ENCODE assay signal across 20 cellular contexts in genomic region chr10:72074413-72075183, GRCh38. TPM values are rescaled to one million over a fixed set of nuclear protein-coding genes. Genes with fewer than 3 reads are reported as not detected.
DNase-seq lines count a peak whose midpoint lies in the region; ATAC-seq, FAIRE-seq and TF ChIP-seq lines count a peak whose summit lies in the region.
"Had no signal": no experiment of that assay in that cellular context is flagged by ENCODE, and none has a peak within 500 bp of the region (broad histone marks: within the 10 kb centered on the region; RNA-seq: fewer than 3 reads in every experiment).

No MANE protein-coding gene starts in this region.

- no peaks in the 10 kb centered on the region for H3K27me3 Mint-ChIP-seq in T-helper 2 cell treated with Interferon-gamma antibody and Interleukin-4, amounts not matched to agents 5 μg/mL and 100 μg/mL, for 36 hours (ENCODE audit: low read depth)
- H3K27me3 Mint-ChIP-seq in CD8-positive, alpha-beta T cell (ENCODE audit: low read depth) = no peaks in the 10 kb centered on the region
- no peaks in the 10 kb centered on the region for H3K27me3 Mint-ChIP-seq in memory B cell

- peak overlapping the region; percentile 0 for H3K4me3 ChIP-seq in CD8-positive, alpha-beta T cell (ENCODE audit: low read depth, low read length)
- H3K4me3 ChIP-seq in esophagus squamous epithelium = no peak overlapping the region
- H3K4me3 ChIP-seq: colonic mucosa, gastroesophageal sphincter, left ventricle myocardium inferior, prostate gland, uterus had no signal

- intact Hi-C loops in CD8-positive, alpha-beta T cell (cut with DNase I, micrococcal nuclease) = no loop called here
- intact Hi-C loops in esophagus squamous epithelium (cut with DNase I) (no loop called here), sciatic nerve (cut with DNase I) (no loop called here)

- H3K4me1 ChIP-seq in CD8-positive, alpha-beta T cell (ENCODE audit: insufficient read depth, low read length) = peaks cover 95% of the 10 kb centered on the region
- H3K4me1 ChIP-seq in esophagus squamous epithelium = no peaks in the 10 kb centered on the region
- H3K4me1 ChIP-seq: colonic mucosa, gastroesophageal sphincter, prostate gland, uterus had no signal

- peaks cover 25% of the 10 kb centered on the region for H3K4me1 Mint-ChIP-seq in T-helper 2 cell treated with Interferon-gamma antibody and Interleukin-4, amounts not matched to agents 5 μg/mL and 100 μg/mL, for 36 hours (ENCODE audit: low read depth)
- H3K4me1 Mint-ChIP-seq in CD8-positive, alpha-beta T cell (ENCODE audit: low read depth) = peaks cover 87% of the 10 kb centered on the region
- peaks cover 31% of the 10 kb centered on the region for H3K4me1 Mint-ChIP-seq in memory B cell

- 65 to 71% methylated on average over 11 to 12 of the region's 17 CpGs for WGBS in esophagus squamous epithelium, 2 donors

- no peak for DNase-seq in T-helper 2 cell treated with Interferon-gamma antibody and Interleukin-4, amounts not matched to agents 5 μg/mL and 100 μg/mL, for 36 hours (ENCODE audit: low spot score)
- no peak for DNase-seq in T-helper 2 cell
- DNase-seq in CD8-positive, alpha-beta T cell = peak in 1 of 7 experiments; percentile 4
- DNase-seq in activated naive CD4-positive, alpha-beta T cell treated with anti-CD3 and anti-CD28 coated beads, Interleukin-2, amount 50 U/mL, for 72 hours (ENCODE audit: low spot score in 2 of 2) = no peak
- DNase-seq in memory B cell (ENCODE audit: low spot score in 2 of 2) = no peak
- no peak for DNase-seq in esophagus squamous epithelium (lab: John Stamatoyannopoulos, UW)
- no peak for DNase-seq in H54 (ENCODE audit: insufficient read length, low spot score)
- no peak for DNase-seq in sciatic nerve (ENCODE audit: low spot score)
- DNase-seq: anterior cingulate cortex; colonic mucosa; left ventricle myocardium inferior; NCI-H1436; NCI-H226; NK-92 treated with Interleukin-12 subunit alpha and Interleukin-12 subunit beta, amount 100 ng/mL, for 24 hours; stimulated activated CD4-positive, alpha-beta T cell treated with anti-CD3 and anti-CD28 coated beads, Interleukin-12 subunit alpha, Interleukin-12 subunit beta, amount 100 ng/mL, for 4 hours; uterus; WERI-Rb-1 had no signal

- no peak overlapping the region for H3K27ac ChIP-seq in CD8-positive, alpha-beta T cell (ENCODE audit: low read depth, low read length)
- H3K27ac ChIP-seq in esophagus squamous epithelium = no peak overlapping the region
- H3K27ac ChIP-seq: colonic mucosa, gastroesophageal sphincter, left ventricle myocardium inferior, prostate gland, uterus, WERI-Rb-1 had no signal

- no peaks in the 10 kb centered on the region for H3K27me3 ChIP-seq in CD8-positive, alpha-beta T cell (ENCODE audit: insufficient read depth, low read length)
- H3K27me3 ChIP-seq in esophagus squamous epithelium = peaks cover 0 to 9% (median 0%) of the 10 kb centered on the region in 4 donors
- H3K27me3 ChIP-seq: colonic mucosa, gastroesophageal sphincter, uterus had no signal

- TF ChIP-seq POLR2A in esophagus squamous epithelium (IDR thresholded peaks at IDR 0.05) (no peak), H54 (IDR thresholded peaks at IDR 0.05; ENCODE audit: low read depth, low read length) (no peak)

- H3K36me3 ChIP-seq in CD8-positive, alpha-beta T cell (ENCODE audit: insufficient read depth, low read length) = peaks cover 53% of the 10 kb centered on the region
- no peaks in the 10 kb centered on the region for H3K36me3 ChIP-seq in esophagus squamous epithelium
- H3K36me3 ChIP-seq: colonic mucosa, gastroesophageal sphincter, left ventricle myocardium inferior, prostate gland, uterus, WERI-Rb-1 had no signal

- H3K9me3 Mint-ChIP-seq in T-helper 2 cell treated with Interferon-gamma antibody and Interleukin-4, amounts not matched to agents 5 μg/mL and 100 μg/mL, for 36 hours = no peaks in the 10 kb centered on the region
- H3K9me3 Mint-ChIP-seq in CD8-positive, alpha-beta T cell = no peaks in the 10 kb centered on the region
- H3K9me3 Mint-ChIP-seq in activated naive CD4-positive, alpha-beta T cell treated with anti-CD3 and anti-CD28 coated beads, Interleukin-2, amount 50 U/mL, for 72 hours = no peaks in the 10 kb centered on the region
- H3K9me3 Mint-ChIP-seq in memory B cell = no peaks in the 10 kb centered on the region

- CTCF ChIA-PET in CD8-positive, alpha-beta T cell (lab: Charles Lee) = interaction anchor here (1.1 to 3.2 kb wide), 2 partner anchors 26 to 90 kb away, joined by 3 to 14 read pairs; no protein-coding TSS in a partner anchor

- no peak for ATAC-seq in CD8-positive, alpha-beta T cell
- no peak for ATAC-seq in activated naive CD4-positive, alpha-beta T cell treated with anti-CD3 and anti-CD28 coated beads, Interleukin-2, amount 50 U/mL, for 72 hours
- ATAC-seq in memory B cell (ENCODE audit: low read depth) (no peak), sciatic nerve (no peak)
- ATAC-seq: gastroesophageal sphincter had no signal

- H3K36me3 Mint-ChIP-seq in T-helper 2 cell treated with Interferon-gamma antibody and Interleukin-4, amounts not matched to agents 5 μg/mL and 100 μg/mL, for 36 hours (ENCODE audit: low read depth) = peaks cover 47% of the 10 kb centered on the region
- peaks cover 83% of the 10 kb centered on the region for H3K36me3 Mint-ChIP-seq in CD8-positive, alpha-beta T cell
- peaks cover 9 to 60% of the 10 kb centered on the region in 2 donors for H3K36me3 Mint-ChIP-seq in activated naive CD4-positive, alpha-beta T cell treated with anti-CD3 and anti-CD28 coated beads, Interleukin-2, amount 50 U/mL, for 72 hours
- H3K36me3 Mint-ChIP-seq in memory B cell = peaks cover 17% of the 10 kb centered on the region

- no peak overlapping the region for H3K4me3 Mint-ChIP-seq in T-helper 2 cell treated with Interferon-gamma antibody and Interleukin-4, amounts not matched to agents 5 μg/mL and 100 μg/mL, for 36 hours
- peak overlapping the region; percentile 72 for H3K4me3 Mint-ChIP-seq in CD8-positive, alpha-beta T cell
- H3K4me3 Mint-ChIP-seq in memory B cell = no peak overlapping the region

- no peaks in the 10 kb centered on the region for H3K9me3 ChIP-seq in CD8-positive, alpha-beta T cell (ENCODE audit: low read length)
- no peaks in the 10 kb centered on the region for H3K9me3 ChIP-seq in esophagus squamous epithelium
- H3K9me3 ChIP-seq: colonic mucosa, gastroesophageal sphincter, left ventricle myocardium inferior, prostate gland, uterus had no signal

- POLR2A ChIA-PET in CD8-positive, alpha-beta T cell (lab: Charles Lee) = interaction anchor here (6.2 kb wide), 1 partner anchor 15 kb away, joined by 42 read pairs; no protein-coding TSS in a partner anchor

- TF ChIP-seq CTCF in CD8-positive, alpha-beta T cell (IDR thresholded peaks at IDR 0.05) = no peak
- TF ChIP-seq CTCF in esophagus squamous epithelium (IDR thresholded peaks at IDR 0.05) = no peak

- H3K27ac Mint-ChIP-seq in T-helper 2 cell treated with Interferon-gamma antibody and Interleukin-4, amounts not matched to agents 5 μg/mL and 100 μg/mL, for 36 hours = peak overlapping the region; percentile 56
- peak overlapping the region; percentile 82 for H3K27ac Mint-ChIP-seq in CD8-positive, alpha-beta T cell
- peak overlapping the region; percentile 88 for H3K27ac Mint-ChIP-seq in activated naive CD4-positive, alpha-beta T cell treated with anti-CD3 and anti-CD28 coated beads, Interleukin-2, amount 50 U/mL, for 72 hours
- H3K27ac Mint-ChIP-seq in memory B cell = peak overlapping the region; percentile 51

- FAIRE-seq in H54 (lab: Jason Lieb, UNC) = no peak
- FAIRE-seq: A204.1 had no signal

RNA-seq across cellular contexts. Expression of gene SPOCK2, which starts 13.8 kb away (rescaled TPM):
- 100 to 1,000 TPM; 909 to 922 TPM for total RNA-seq in CD8-positive, alpha-beta T cell
- total RNA-seq in activated naive CD4-positive, alpha-beta T cell treated with anti-CD3 and anti-CD28 coated beads, Interleukin-2, amount 50 U/mL, for 72 hours = 100 to 1,000 TPM; 170 to 209 TPM
- total RNA-seq in esophagus squamous epithelium (1 to 10 TPM; 2.6 to 8.1 (median 5.0) TPM), sciatic nerve (5.3 TPM)

Comparison
In these comparisons a context has a peak if more than half of its experiments do, and no peak if none do; other contexts are left out.
1. RNA of gene SPOCK2, which starts 13.8 kb away (total RNA-seq): 909 to 922 TPM in CD8-positive, alpha-beta T cell and 170 to 209 TPM in activated naive CD4-positive, alpha-beta T cell treated with anti-CD3 and anti-CD28 coated beads, Interleukin-2, amount 50 U/mL, for 72 hours; 2.6 to 8.1 TPM in esophagus squamous epithelium and 5.3 TPM in sciatic nerve (single experiment); every median in the first group is over 10 times any median in the second.
2. Peak in every context shown above with its lines, with median percentiles within 50 percentile points of each other: H3K27ac Mint-ChIP-seq.